9 cellular contexts compared by ENCODE assay signal in the genomic region with DNA sequence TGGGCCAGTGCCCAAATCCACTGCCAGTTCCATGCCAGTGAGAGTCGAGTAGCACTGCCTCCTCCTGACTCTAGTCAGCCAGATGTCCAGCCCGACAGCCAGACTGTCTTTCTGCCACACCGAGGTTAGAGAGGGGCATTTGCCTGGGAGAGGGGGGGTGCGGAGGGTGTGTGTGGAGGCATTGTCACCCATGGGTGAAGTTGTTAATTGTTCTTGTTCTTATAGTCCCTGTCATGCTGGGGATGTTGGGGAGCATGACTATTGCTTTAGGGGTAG. TPM values are rescaled to one million over a fixed set of nuclear protein-coding genes. Genes with fewer than 3 reads are reported as not detected.
DNase-seq lines count a peak whose midpoint lies in the region; ATAC-seq, FAIRE-seq and TF ChIP-seq lines count a peak whose summit lies in the region.
"Had no signal": no experiment of that assay in that cellular context is flagged by ENCODE, and none has a peak within 500 bp of the region (broad histone marks: within the 10 kb centered on the region; RNA-seq: fewer than 3 reads in every experiment).

No MANE protein-coding gene starts in this region.

- H3K27ac ChIP-seq in astrocyte (ENCODE audit: low read depth, low read length) (no peak overlapping the region), liver (ENCODE audit: low read depth in 1 of 2, low read length in 2 of 2) (peak overlapping the region in 1 of 2 donors; percentile 82), thoracic aorta (peak overlapping the region; percentile 76 to 93)

- CTCF ChIA-PET in activated CD8-positive, alpha-beta memory T cell treated with anti-CD3 and anti-CD28 coated beads, Interleukin-2, amount 10 ng/mL, durations not matched to agents 7 days and 5 days (lab: Charles Lee) = interaction anchor here (0.7 to 7.2 kb wide), 8 partner anchors 9 to 132 kb away, joined by 3 to 150 read pairs (median 6); partner anchors contain the start of genes CCDC107, CREB3, RMRP and TLN1

- peak overlapping the region; percentile 95 for H3K4me2 ChIP-seq in astrocyte (ENCODE audit: low read length)

- 63% methylated on average over 4 of the region's 4 CpGs for WGBS in liver

- H3K79me2 ChIP-seq in astrocyte (ENCODE audit: insufficient read depth, low read length) = peaks cover 55% of the 10 kb centered on the region

- no peak for DNase-seq in activated CD8-positive, alpha-beta memory T cell treated with anti-CD3 and anti-CD28 coated beads, Interleukin-2, amount 10 ng/mL, durations not matched to agents 7 days and 5 days
- DNase-seq in activated CD8-positive, alpha-beta memory T cell treated with anti-CD3 and anti-CD28 coated beads, Interleukin-2, amount 50 U/mL, for 48 hours = no peak
- no peak for DNase-seq in astrocyte (ENCODE audit: low read depth)
- DNase-seq in thoracic aorta (ENCODE audit: low spot score) = no peak
- no peak for DNase-seq in DMS153 treated with DMSO at 0.1 percent for 48 hours (lab: John Stamatoyannopoulos, UW; ENCODE audit: unreplicated experiment)
- no peak for DNase-seq in COLO668 (lab: John Stamatoyannopoulos, UW; ENCODE audit: unreplicated experiment)

- ATAC-seq in activated CD8-positive, alpha-beta memory T cell treated with anti-CD3 and anti-CD28 coated beads, Interleukin-2, amount 10 ng/mL, durations not matched to agents 7 days and 5 days = no peak
- ATAC-seq in thoracic aorta (ENCODE audit: insufficient number of reproducible peaks, low FRiP score, low read depth) = no peak
- ATAC-seq in HG03175 (IDR thresholded peaks at IDR 0.05; ENCODE audit: unreplicated experiment) = no peak

- peak overlapping the region; percentile 93 for H3K9ac ChIP-seq in astrocyte (ENCODE audit: low read length)
- peak overlapping the region in 1 of 2 donors; percentile 63 for H3K9ac ChIP-seq in liver (ENCODE audit: low read depth in 1 of 2, low read length in 2 of 2)

- peaks cover 29% of the 10 kb centered on the region for H3K4me1 ChIP-seq in astrocyte (ENCODE audit: insufficient read depth, low read length)
- peaks cover 11 to 40% (median 34%) of the 10 kb centered on the region in 4 donors for H3K4me1 ChIP-seq in liver (ENCODE audit: control insufficient read depth in 4 of 4, insufficient read depth in 4 of 4, low read length in 3 of 4)
- peaks cover 22 to 44% of the 10 kb centered on the region in 2 donors for H3K4me1 ChIP-seq in thoracic aorta (ENCODE audit: control insufficient read depth in 1 of 2, low read depth in 2 of 2)

- H3K4me1 Mint-ChIP-seq in activated CD8-positive, alpha-beta memory T cell treated with anti-CD3 and anti-CD28 coated beads, Interleukin-2, amount 10 ng/mL, durations not matched to agents 7 days and 5 days = peaks cover 41% of the 10 kb centered on the region
- H3K4me1 Mint-ChIP-seq in astrocyte (ENCODE audit: low read depth, unreplicated experiment) = peaks cover 20% of the 10 kb centered on the region

- peaks cover 22% of the 10 kb centered on the region for H3K36me3 Mint-ChIP-seq in activated CD8-positive, alpha-beta memory T cell treated with anti-CD3 and anti-CD28 coated beads, Interleukin-2, amount 10 ng/mL, durations not matched to agents 7 days and 5 days
- H3K36me3 Mint-ChIP-seq in astrocyte (ENCODE audit: low read depth, unreplicated experiment) = peaks cover 23% of the 10 kb centered on the region

- H3K36me3 ChIP-seq in astrocyte (ENCODE audit: insufficient read depth, low read length) = peaks cover 19% of the 10 kb centered on the region
- H3K36me3 ChIP-seq in liver (ENCODE audit: control insufficient read depth in 4 of 4, insufficient read depth in 3 of 4, low read depth in 1 of 4, low read length in 3 of 4) = peaks cover 10 to 39% (median 34%) of the 10 kb centered on the region in 4 donors
- peaks cover 33% of the 10 kb centered on the region for H3K36me3 ChIP-seq in thoracic aorta

- H3K27me3 Mint-ChIP-seq in activated CD8-positive, alpha-beta memory T cell treated with anti-CD3 and anti-CD28 coated beads, Interleukin-2, amount 10 ng/mL, durations not matched to agents 7 days and 5 days = no peaks in the 10 kb centered on the region
- H3K27me3 Mint-ChIP-seq in astrocyte (ENCODE audit: low read depth, unreplicated experiment) = no peaks in the 10 kb centered on the region

- H4K20me1 ChIP-seq in astrocyte (ENCODE audit: insufficient read depth, low read length) = peaks cover 45% of the 10 kb centered on the region

- H3K27me3 ChIP-seq in astrocyte (ENCODE audit: insufficient read depth, low read length) = no peaks in the 10 kb centered on the region
- no peaks in the 10 kb centered on the region for H3K27me3 ChIP-seq in liver (ENCODE audit: control insufficient read depth in 4 of 4, insufficient read depth in 4 of 4, low read length in 3 of 4)
- H3K27me3 ChIP-seq in thoracic aorta (replicated peaks; ENCODE audit: insufficient read depth) = no peaks in the 10 kb centered on the region

- H3K4me3 Mint-ChIP-seq in activated CD8-positive, alpha-beta memory T cell treated with anti-CD3 and anti-CD28 coated beads, Interleukin-2, amount 10 ng/mL, durations not matched to agents 7 days and 5 days = peak overlapping the region; percentile 88
- H3K4me3 Mint-ChIP-seq in astrocyte (ENCODE audit: unreplicated experiment) = peak overlapping the region; percentile 95

- no peak for TF ChIP-seq CTCF in astrocyte (IDR thresholded peaks at IDR 0.05; ENCODE audit: insufficient read depth, low read depth, low read length)
- TF ChIP-seq CTCF in liver (IDR thresholded peaks at IDR 0.05; ENCODE audit: low read depth, low read length, missing input control) = no peak
- TF ChIP-seq CTCF in thoracic aorta (IDR thresholded peaks at IDR 0.05) = no peak

- H3K27ac Mint-ChIP-seq in activated CD8-positive, alpha-beta memory T cell treated with anti-CD3 and anti-CD28 coated beads, Interleukin-2, amount 10 ng/mL, durations not matched to agents 7 days and 5 days = peak overlapping the region; percentile 86
- H3K27ac Mint-ChIP-seq in astrocyte (ENCODE audit: unreplicated experiment) = peak overlapping the region; percentile 1

- H3K4me3 ChIP-seq in astrocyte (ENCODE audit: insufficient read depth, low read depth, low read length) = peak overlapping the region; percentile 92
- peak overlapping the region in 2 of 3 donors; percentile 82 to 84 for H3K4me3 ChIP-seq in liver (ENCODE audit: low read depth in 1 of 3, low read length in 3 of 3)
- H3K4me3 ChIP-seq in thoracic aorta = peak overlapping the region; percentile 98

- TF ChIP-seq RAD21 in liver (IDR thresholded peaks at IDR 0.05) = no peak

- H3K9me3 Mint-ChIP-seq in activated CD8-positive, alpha-beta memory T cell treated with anti-CD3 and anti-CD28 coated beads, Interleukin-2, amount 10 ng/mL, durations not matched to agents 7 days and 5 days (ENCODE audit: low read depth) = no peaks in the 10 kb centered on the region
- no peaks in the 10 kb centered on the region for H3K9me3 Mint-ChIP-seq in astrocyte (ENCODE audit: unreplicated experiment)

- no peak for FAIRE-seq in astrocyte (lab: Jason Lieb, UNC)

- H2AFZ ChIP-seq in astrocyte (ENCODE audit: low read depth, low read length) = no peak overlapping the region

- no peaks in the 10 kb centered on the region for H3K9me3 ChIP-seq in astrocyte (ENCODE audit: insufficient read depth, low read depth, low read length)
- H3K9me3 ChIP-seq in liver (ENCODE audit: control insufficient read depth in 4 of 4, low read length in 3 of 4) = no peaks in the 10 kb centered on the region
- H3K9me3 ChIP-seq in thoracic aorta = no peaks in the 10 kb centered on the region

TF ChIP-seq in liver, 16 proteins besides CTCF, POLR2A, EP300 and RAD21 (continues in another document):
- TF ChIP-seq EGR1 (IDR thresholded peaks at IDR 0.05; ENCODE audit: low read depth in 2 of 2) (no peak), NR2F2 (IDR thresholded peaks at IDR 0.05) (no peak), TAF1 (conservative IDR thresholded peaks at IDR 0.05) (no peak), ATF3 (IDR thresholded peaks at IDR 0.05) (no peak), FOXA2 (IDR thresholded peaks at IDR 0.05) (no peak), RXRA (IDR thresholded peaks at IDR 0.05) (no peak), HNF4G (IDR thresholded peaks at IDR 0.05) (no peak), FOXA1 (IDR thresholded peaks at IDR 0.05) (no peak), YY1 (IDR thresholded peaks at IDR 0.05) (no peak), HNF4A (conservative IDR thresholded peaks at IDR 0.05) (no peak), JUND (IDR thresholded peaks at IDR 0.05) (no peak)
- TF ChIP-seq, protein P1, sequence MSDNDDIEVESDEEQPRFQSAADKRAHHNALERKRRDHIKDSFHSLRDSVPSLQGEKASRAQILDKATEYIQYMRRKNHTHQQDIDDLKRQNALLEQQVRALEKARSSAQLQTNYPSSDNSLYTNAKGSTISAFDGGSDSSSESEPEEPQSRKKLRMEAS (IDR thresholded peaks at IDR 0.05) = no peak

RNA-seq across cellular contexts. Expression of gene RGP1, which starts 1.1 kb away (rescaled TPM):
- 10 to 100 TPM; 21.0 to 23.6 TPM for total RNA-seq in activated CD8-positive, alpha-beta memory T cell treated with anti-CD3 and anti-CD28 coated beads, Interleukin-2, amount 10 ng/mL, durations not matched to agents 7 days and 5 days
- total RNA-seq in astrocyte (27.2 and 30.0 TPM in 2 replicates), liver (10 to 100 TPM in 1 of 2 donors, 1 to 10 TPM in 1; 5.1 to 10.7 TPM), thoracic aorta (10 to 100 TPM; 23.0 to 24.5 TPM)
- polyA plus RNA-seq in liver = 1 to 10 TPM; 2.6 to 6.6 TPM

RNA-seq across cellular contexts. Expression of gene GBA2, which starts 1.2 kb away (rescaled TPM):
- 10 to 100 TPM; 57.7 to 58.8 TPM for total RNA-seq in activated CD8-positive, alpha-beta memory T cell treated with anti-CD3 and anti-CD28 coated beads, Interleukin-2, amount 10 ng/mL, durations not matched to agents 7 days and 5 days
- 38.3 and 42.5 TPM in 2 replicates for total RNA-seq in astrocyte
- total RNA-seq in liver = 10 to 100 TPM; 24.1 to 65.3 TPM
- polyA plus RNA-seq in liver = 10 to 100 TPM; 24.5 to 27.1 TPM
- 100 to 1,000 TPM in 1 of 2 donors, 10 to 100 TPM in 1; 75.8 to 115 TPM for total RNA-seq in thoracic aorta

RNA-seq across cellular contexts. Expression of gene MSMP, which starts 3.9 kb away (rescaled TPM):
- not detected for total RNA-seq in activated CD8-positive, alpha-beta memory T cell treated with anti-CD3 and anti-CD28 coated beads, Interleukin-2, amount 10 ng/mL, durations not matched to agents 7 days and 5 days
- not detected in 2 replicates for total RNA-seq in astrocyte
- not detected for total RNA-seq in liver
- not detected for polyA plus RNA-seq in liver
- total RNA-seq in thoracic aorta = not detected
- total RNA-seq: T-helper 1 cell treated with Interleukin-12 subunit alpha and Interleukin-12 subunit beta and Interleukin-4 antibody, amounts not matched to agents 30 ng/mL and 1 ng/mL, for 36 hours had no signal

RNA-seq across cellular contexts. Expression of gene CREB3, which starts 17.7 kb away (rescaled TPM):
- total RNA-seq in activated CD8-positive, alpha-beta memory T cell treated with anti-CD3 and anti-CD28 coated beads, Interleukin-2, amount 10 ng/mL, durations not matched to agents 7 days and 5 days = 10 to 100 TPM; 20.5 to 24.7 TPM
- 80.3 and 84.1 TPM in 2 replicates for total RNA-seq in astrocyte
- total RNA-seq in liver = 10 to 100 TPM in 1 of 2 donors, 1 to 10 TPM in 1; 9.2 to 21.3 TPM
- 10 to 100 TPM; 14.9 to 21.4 TPM for polyA plus RNA-seq in liver
- total RNA-seq in thoracic aorta = 10 to 100 TPM; 46.0 to 62.4 TPM

RNA-seq across cellular contexts. Expression of gene TLN1, which starts 18.2 kb away (rescaled TPM):
- 100 to 1,000 TPM; 372 to 374 TPM for total RNA-seq in activated CD8-positive, alpha-beta memory T cell treated with anti-CD3 and anti-CD28 coated beads, Interleukin-2, amount 10 ng/mL, durations not matched to agents 7 days and 5 days
- total RNA-seq in astrocyte (518 and 525 TPM in 2 replicates), liver (100 to 1,000 TPM; 149 to 184 TPM), thoracic aorta (1,000 to 10,000 TPM in 1 of 2 donors, 100 to 1,000 TPM in 1; 889 to 1,019 TPM)
- 100 to 1,000 TPM in 1 of 2 donors, 10 to 100 TPM in 1; 24.5 to 102 TPM for polyA plus RNA-seq in liver
